23 cellular contexts compared by ENCODE assay signal in the genomic region with DNA sequence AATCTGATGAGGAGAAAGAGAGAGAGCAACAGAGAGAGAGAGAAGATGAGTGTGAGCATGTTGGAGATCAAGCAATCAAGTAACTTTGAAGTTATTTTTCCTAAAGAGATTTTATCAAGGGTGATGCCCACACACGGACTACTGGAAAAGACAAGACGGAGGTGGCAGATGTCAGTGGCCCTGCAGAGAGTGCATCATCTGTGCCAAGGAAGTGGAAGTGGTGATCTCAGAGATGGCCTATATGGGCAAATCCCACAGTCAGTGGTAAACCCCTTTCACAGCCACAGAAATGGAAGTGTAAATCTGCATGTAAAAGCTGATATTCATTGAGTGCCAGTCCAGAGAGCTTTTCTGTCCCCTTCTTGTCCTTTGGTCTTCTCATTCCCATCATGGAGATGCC.
A peak's percentile ranks its signal among the peaks of the same experiment; 100 is the strongest.
DNase-seq lines count a peak whose midpoint lies in the region; ATAC-seq and TF ChIP-seq lines count a peak whose summit lies in the region.
"Had no signal": no experiment of that assay in that cellular context is flagged by ENCODE, and none has a peak within 500 bp of the region (broad histone marks: within the 10 kb centered on the region; RNA-seq: fewer than 3 reads in every experiment).

No MANE protein-coding gene starts in this region.

- no peak overlapping the region for H4K8ac ChIP-seq in neuronal stem cell (ENCODE audit: low read depth, low read length)

- H3K27me3 ChIP-seq in OCI-LY3 (ENCODE audit: low read depth, low read length) (no peaks in the 10 kb centered on the region), neuronal stem cell (ENCODE audit: control insufficient read depth in 3 of 3, insufficient read depth in 3 of 3, low read depth in 1 of 3, low read length in 3 of 3) (no peaks in the 10 kb centered on the region)
- H3K27me3 ChIP-seq: BE2C had no signal

- H2AK5ac ChIP-seq in neuronal stem cell (ENCODE audit: low read depth, low read length) = no peak overlapping the region

- H3K4me1 Mint-ChIP-seq in natural killer cell = peaks cover 13 to 15% of the 10 kb centered on the region in 2 donors
- H3K4me1 Mint-ChIP-seq in natural killer cell treated with Interleukin-12 subunit alpha and Interleukin-12 subunit beta and Interleukin-15 and Interleukin-18, amount 100 ng/mL, for 72 hours (ENCODE audit: low read depth in 2 of 2) = peaks cover 0 to 5% of the 10 kb centered on the region in 2 donors
- H3K4me1 Mint-ChIP-seq: IgD-negative memory B cell, T-cell had no signal

- peaks cover 4 to 11% of the 10 kb centered on the region in 2 donors for H3K9me3 Mint-ChIP-seq in natural killer cell
- peaks cover 15% of the 10 kb centered on the region for H3K9me3 Mint-ChIP-seq in natural killer cell treated with Interleukin-12 subunit alpha and Interleukin-12 subunit beta and Interleukin-15 and Interleukin-18, amount 100 ng/mL, for 72 hours
- H3K9me3 Mint-ChIP-seq: CD4-positive, alpha-beta T cell had no signal

- intact Hi-C loops in natural killer cell (cut with micrococcal nuclease) = no loop called here

- no peak overlapping the region for H4K91ac ChIP-seq in neuronal stem cell (ENCODE audit: low read depth, low read length, poor library complexity)

- peak overlapping the region; percentile 41 for H3K4me3 ChIP-seq in OCI-LY3 (ENCODE audit: low read length)
- no peak overlapping the region for H3K4me3 ChIP-seq in neuronal stem cell (ENCODE audit: low read length in 2 of 2)
- H3K4me3 ChIP-seq: SK-N-MC had no signal

- no peaks in the 10 kb centered on the region for H3K36me3 Mint-ChIP-seq in natural killer cell
- no peaks in the 10 kb centered on the region for H3K36me3 Mint-ChIP-seq in natural killer cell treated with Interleukin-12 subunit alpha and Interleukin-12 subunit beta and Interleukin-15 and Interleukin-18, amount 100 ng/mL, for 72 hours
- H3K36me3 Mint-ChIP-seq: IgD-negative memory B cell, T-cell had no signal

- no peaks in the 10 kb centered on the region for H3K27me3 Mint-ChIP-seq in natural killer cell (ENCODE audit: low read depth in 2 of 2)
- no peaks in the 10 kb centered on the region for H3K27me3 Mint-ChIP-seq in natural killer cell treated with Interleukin-12 subunit alpha and Interleukin-12 subunit beta and Interleukin-15 and Interleukin-18, amount 100 ng/mL, for 72 hours
- H3K27me3 Mint-ChIP-seq: CD4-positive, alpha-beta T cell; IgD-negative memory B cell; T-cell had no signal

- H2AFZ ChIP-seq in OCI-LY3 (ENCODE audit: low read depth, low read length) (peak overlapping the region; percentile 72), neuronal stem cell (ENCODE audit: low read length) (no peak overlapping the region)

- H3K4ac ChIP-seq in neuronal stem cell (ENCODE audit: low read length) = no peak overlapping the region

- no CpG with 5 or more reads among the region's 2 CpGs for WGBS in neuronal stem cell (ENCODE audit: extremely low coverage in 2 of 2, insufficient read length in 2 of 2, insufficient replicate concordance in 1 of 2), 2 donors

- H3K4me3 Mint-ChIP-seq in natural killer cell = no peak overlapping the region
- no peak overlapping the region for H3K4me3 Mint-ChIP-seq in natural killer cell treated with Interleukin-12 subunit alpha and Interleukin-12 subunit beta and Interleukin-15 and Interleukin-18, amount 100 ng/mL, for 72 hours
- H3K4me3 Mint-ChIP-seq: CD4-positive, alpha-beta T cell; IgD-negative memory B cell; T-cell had no signal

- ATAC-seq in natural killer cell (peak in 2 of 3 donors; percentile 49 to 76), HG02798 (IDR thresholded peaks at IDR 0.05; ENCODE audit: poor library complexity, unreplicated experiment) (peak; percentile 65), HG03520 (IDR thresholded peaks at IDR 0.05; ENCODE audit: unreplicated experiment) (no peak)
- no peak for ATAC-seq in natural killer cell treated with Interleukin-12 subunit alpha and Interleukin-12 subunit beta and Interleukin-15 and Interleukin-18, amount 100 ng/mL, for 72 hours
- ATAC-seq: T-cell had no signal

- no peaks in the 10 kb centered on the region for H3K79me1 ChIP-seq in neuronal stem cell (ENCODE audit: low read depth, low read length)

- H2BK5ac ChIP-seq in neuronal stem cell (ENCODE audit: low read length) = no peak overlapping the region

- no peak for TF ChIP-seq CTCF in natural killer cell (IDR thresholded peaks at IDR 0.05)
- no peak for TF ChIP-seq CTCF in OCI-LY3 (IDR thresholded peaks at IDR 0.05; ENCODE audit: low read depth, low read length)

- H2BK15ac ChIP-seq in neuronal stem cell (ENCODE audit: low read length) = no peak overlapping the region

- no peak overlapping the region for H2BK12ac ChIP-seq in neuronal stem cell (ENCODE audit: low read length)

- H2BK120ac ChIP-seq in neuronal stem cell (ENCODE audit: low read depth, low read length) = no peak overlapping the region

- no peak overlapping the region for H3K18ac ChIP-seq in neuronal stem cell (ENCODE audit: low read length)

- H3K27ac Mint-ChIP-seq in natural killer cell = no peak overlapping the region
- no peak overlapping the region for H3K27ac Mint-ChIP-seq in natural killer cell treated with Interleukin-12 subunit alpha and Interleukin-12 subunit beta and Interleukin-15 and Interleukin-18, amount 100 ng/mL, for 72 hours
- H3K27ac Mint-ChIP-seq: CD4-positive, alpha-beta T cell; IgD-negative memory B cell; T-cell had no signal

- H3K9me3 ChIP-seq in OCI-LY3 (ENCODE audit: insufficient read depth, low read length) (0 out of 2 replicates have a peak, but pooled peaks cover 3% of the 10 kb centered on the region), neuronal stem cell (replicated peaks in 1 of 2; ENCODE audit: control insufficient read depth in 2 of 2, insufficient read depth in 1 of 2, low read depth in 1 of 2, low read length in 2 of 2) (no peaks in the 10 kb centered on the region)
- H3K9me3 ChIP-seq: BE2C had no signal

- no peaks in the 10 kb centered on the region for H4K20me1 ChIP-seq in OCI-LY3 (ENCODE audit: insufficient read depth, low read length)

- H3K14ac ChIP-seq in neuronal stem cell (ENCODE audit: low read length) = no peak overlapping the region

- no peaks in the 10 kb centered on the region for H3K79me2 ChIP-seq in OCI-LY3 (ENCODE audit: low read length)

- H3K23ac ChIP-seq in neuronal stem cell (ENCODE audit: low read depth, low read length, poor library complexity) = no peak overlapping the region

- H3K4me2 ChIP-seq in OCI-LY3 (ENCODE audit: low read length) (peak overlapping the region; percentile 66), neuronal stem cell (ENCODE audit: insufficient read depth, low read length, poor library complexity, severe bottlenecking) (no peak overlapping the region)

- peak overlapping the region; percentile 64 for H3K9ac ChIP-seq in OCI-LY3 (ENCODE audit: low read length)
- no peak overlapping the region for H3K9ac ChIP-seq in neuronal stem cell (ENCODE audit: low read depth, low read length, poor library complexity)

- peak overlapping the region; percentile 86 for H3K27ac ChIP-seq in OCI-LY3 (ENCODE audit: low read length)
- no peak overlapping the region for H3K27ac ChIP-seq in neuronal stem cell (replicated peaks; ENCODE audit: low read length)
- H3K27ac ChIP-seq: 22Rv1, HL-60, SK-N-MC had no signal

- H3K4me1 ChIP-seq in OCI-LY3 (ENCODE audit: low read length) (peaks cover 46% of the 10 kb centered on the region), neuronal stem cell (ENCODE audit: control insufficient read depth in 2 of 2, insufficient read depth in 1 of 2, low read depth in 1 of 2, low read length in 2 of 2) (no peaks in the 10 kb centered on the region)
- H3K4me1 ChIP-seq: BE2C had no signal

- H3K36me3 ChIP-seq in OCI-LY3 (replicated peaks; ENCODE audit: low read depth, low read length) = peaks cover 11% of the 10 kb centered on the region
- H3K36me3 ChIP-seq in neuronal stem cell (replicated peaks in 1 of 2; ENCODE audit: control insufficient read depth in 2 of 2, insufficient read depth in 2 of 2, low read length in 2 of 2) = no peaks in the 10 kb centered on the region
- H3K36me3 ChIP-seq: BE2C had no signal

- no peak for DNase-seq in natural killer cell
- no peak for DNase-seq in natural killer cell treated with Interleukin-12 subunit alpha and Interleukin-12 subunit beta and Interleukin-15 and Interleukin-18, amount 100 ng/mL, for 72 hours (ENCODE audit: low spot score)
- DNase-seq in NCI-H2227 (lab: John Stamatoyannopoulos, UW; ENCODE audit: unreplicated experiment) = no peak
- DNase-seq in neuronal stem cell (ENCODE audit: low spot score) = no peak
- no peak for DNase-seq in NAMALWA (ENCODE audit: low spot score)
- DNase-seq: BE2C; CD4-positive, alpha-beta T cell; EL; HCEC 1CT; Kasumi-1; MM.1S; NCI-H1105 treated with DMSO at 0.1 percent for 48 hours; NCI-H1694 treated with DMSO at 0.1 percent for 48 hours; NCI-H345; NCI-H526 treated with DMSO at 0.1 percent for 48 hours; T-cell had no signal

Comparison
In these comparisons a context has a peak if more than half of its experiments do, and no peak if none do; other contexts are left out.
1. ATAC-seq: peak in natural killer cell (2 of 3) and HG02798 (single experiment); none in natural killer cell treated with Interleukin-12 subunit alpha and Interleukin-12 subunit beta and Interleukin-15 and Interleukin-18, amount 100 ng/mL, for 72 hours (0 of 2) and HG03520 (single experiment).